In genomic region chr20:32017711-32018251, GRCh38 we compare ENCODE assay signal across 9 cellular contexts. TPM values are rescaled to one million over a fixed set of nuclear protein-coding genes. Genes with fewer than 3 reads are reported as not detected.
DNase-seq lines count a peak whose midpoint lies in the region; ATAC-seq and TF ChIP-seq lines count a peak whose summit lies in the region.
"Had no signal": no experiment of that assay in that cellular context is flagged by ENCODE, and none has a peak within 500 bp of the region (broad histone marks: within the 10 kb centered on the region; RNA-seq: fewer than 3 reads in every experiment).

No MANE protein-coding gene starts in this region.

- H3K4me3 Mint-ChIP-seq in H9 = peak overlapping the region; percentile 89 to 95
- peak overlapping the region; percentile 63 to 79 (median 73) for H3K4me3 Mint-ChIP-seq in immature natural killer cell

- no peak overlapping the region for H2BK120ac ChIP-seq in H9 (ENCODE audit: low read depth, low read length, poor library complexity, severe bottlenecking)

- no peaks in the 10 kb centered on the region for H3K9me3 Mint-ChIP-seq in H9
- no peaks in the 10 kb centered on the region for H3K9me3 Mint-ChIP-seq in immature natural killer cell

- no peak for TF ChIP-seq EP300 in ovary (IDR thresholded peaks at IDR 0.05)

- no peak overlapping the region for H3T11ph ChIP-seq in H9 (ENCODE audit: low read length)

- H3K27me3 Mint-ChIP-seq in H9 (ENCODE audit: low read depth) (peaks cover 40% of the 10 kb centered on the region), immature natural killer cell (ENCODE audit: low read depth in 3 of 3) (peaks cover 23 to 32% (median 31%) of the 10 kb centered on the region in 3 donors)

- H3K9me3 ChIP-seq in H9 (ENCODE audit: control insufficient read depth, low read depth, low read length) (no peaks in the 10 kb centered on the region), ovary (no peaks in the 10 kb centered on the region)

- H3K4ac ChIP-seq in H9 (ENCODE audit: low read depth, low read length) = no peak overlapping the region

- no peak overlapping the region for H2AK5ac ChIP-seq in H9 (ENCODE audit: insufficient read length, low read length)

- no peak overlapping the region for H2BK5ac ChIP-seq in H9 (ENCODE audit: insufficient read length, low read length)

- H4K8ac ChIP-seq in H9 (replicated peaks; ENCODE audit: insufficient read length, low read depth, low read length) = no peak overlapping the region

- ATAC-seq in stimulated activated naive CD8-positive, alpha-beta T cell treated with anti-CD3 and anti-CD28 coated beads, Interleukin-15, Interleukin-2, amounts not matched to agents 100 U/mL and 50 U/mL, for 24 hours = no peak
- ATAC-seq in GM21381 (IDR thresholded peaks at IDR 0.05; ENCODE audit: unreplicated experiment) = no peak

- no peak overlapping the region for H3K23ac ChIP-seq in H9 (ENCODE audit: insufficient read length, low read depth, low read length)

- H2BK12ac ChIP-seq in H9 (ENCODE audit: insufficient read length, low read depth, low read length) = no peak overlapping the region

- peaks cover 2% of the 10 kb centered on the region; the same call in 1 of the 2 replicates for H3K4me1 ChIP-seq in H9 (ENCODE audit: insufficient read depth, low read length)
- H3K4me1 ChIP-seq in ovary (ENCODE audit: insufficient read depth) = peaks cover 1% of the 10 kb centered on the region

- H3K4me1 Mint-ChIP-seq in H9 = peaks cover 22 to 24% of the 10 kb centered on the region in 2 experiments
- peaks cover 18 to 25% of the 10 kb centered on the region in 2 donors for H3K4me1 Mint-ChIP-seq in immature natural killer cell

- H2BK20ac ChIP-seq in H9 (ENCODE audit: low read depth, low read length, poor library complexity, severe bottlenecking) = no peak overlapping the region

- H4K5ac ChIP-seq in H9 (ENCODE audit: insufficient read length, low read depth, low read length) = no peak overlapping the region

- H2AFZ ChIP-seq in H9 (ENCODE audit: low read length) = peak overlapping the region; percentile 2

- peaks cover 0 to 5% (median 0%) of the 10 kb centered on the region in 3 experiments; a peak in 4 of 7 replicates for H3K36me3 Mint-ChIP-seq in H9 (ENCODE audit: insufficient read depth in 1 of 3, low read depth in 3 of 3)
- H3K36me3 Mint-ChIP-seq in immature natural killer cell = peaks cover 0 to 7% (median 0%) of the 10 kb centered on the region in 3 donors

- peak; percentile 98 for DNase-seq in H9
- peak; percentile 96 for DNase-seq in NCI-H345 (lab: John Stamatoyannopoulos, UW)
- DNase-seq in activated T-cell treated with anti-CD3 and anti-CD28 coated beads, Interleukin-2, amount 50 U/mL, for 1 hour = peak; percentile 57
- DNase-seq in immature natural killer cell = peak in 1 of 3 donors; percentile 5
- DNase-seq in stimulated activated naive CD8-positive, alpha-beta T cell treated with anti-CD3 and anti-CD28 coated beads, Interleukin-15, Interleukin-2, amounts not matched to agents 100 U/mL and 50 U/mL, for 24 hours = peak; percentile 27
- DNase-seq in AG08396 (ENCODE audit: low spot score) = no peak
- DNase-seq in ovary = no peak

- H3K14ac ChIP-seq in H9 (ENCODE audit: insufficient read depth, low read length) = no peak overlapping the region

- no peaks in the 10 kb centered on the region for H3K79me1 ChIP-seq in H9 (ENCODE audit: insufficient read depth, low read depth, low read length, poor library complexity, severe bottlenecking)

- no peak overlapping the region for H3K4me3 ChIP-seq in ovary

- no peaks in the 10 kb centered on the region for H3K79me2 ChIP-seq in H9 (ENCODE audit: insufficient read depth, low read length)

- no peak overlapping the region for H3K56ac ChIP-seq in H9 (ENCODE audit: insufficient read length, low read depth, low read length)

- no CpG with 5 or more reads among the region's 35 CpGs for WGBS in H9 (ENCODE audit: extremely low coverage, insufficient read length, low lambda C conversion rate)
- 11 to 21% (median 11%) methylated on average over 32 to 35 of the region's 35 CpGs for WGBS in ovary, 3 donors

- no peak overlapping the region for H3K27ac ChIP-seq in H9 (ENCODE audit: insufficient read length, low read depth, low read length)
- H3K27ac ChIP-seq in ovary = no peak overlapping the region

- TF ChIP-seq POLR2A in ovary (IDR thresholded peaks at IDR 0.05) = no peak

- H3K4me2 ChIP-seq in H9 (ENCODE audit: insufficient read depth, insufficient read length, low read length) = peak overlapping the region; percentile 80

- peaks cover 7% of the 10 kb centered on the region for H3K23me2 ChIP-seq in H9 (ENCODE audit: insufficient read length, low read depth, low read length, poor library complexity, severe bottlenecking)

- no peak overlapping the region for H2BK15ac ChIP-seq in H9 (ENCODE audit: low read depth, low read length)

- intact Hi-C loops in ovary (cut with DNase I) = no loop called here

- peak overlapping the region in 2 of 3 experiments; percentile 96 to 98; a peak in 4 of 7 replicates for H3K27ac Mint-ChIP-seq in H9
- no peak overlapping the region for H3K27ac Mint-ChIP-seq in immature natural killer cell

- H3K36me3 ChIP-seq in ovary = no peaks in the 10 kb centered on the region

- H3K9ac ChIP-seq in H9 (ENCODE audit: extremely low read depth, insufficient read length, low read length) = no peak overlapping the region

- TF ChIP-seq CTCF in H9 (conservative IDR thresholded peaks at IDR 0.05) (peak; percentile 68), ovary (IDR thresholded peaks at IDR 0.05) (no peak)

- no peak overlapping the region for H4K91ac ChIP-seq in H9 (ENCODE audit: insufficient read length, low read depth, low read length)

- H4K20me1 ChIP-seq in H9 (ENCODE audit: control insufficient read depth, insufficient read depth, insufficient read length) = no peaks in the 10 kb centered on the region

- H3K18ac ChIP-seq in H9 (ENCODE audit: insufficient read length, low read depth, low read length) = no peak overlapping the region

- H3K27me3 ChIP-seq in H9 (ENCODE audit: insufficient read depth, low read length) (no peaks in the 10 kb centered on the region), ovary (peaks cover 2% of the 10 kb centered on the region)

RNA-seq across cellular contexts. Expression of gene CCM2L, which starts 7.5 kb away (rescaled TPM):
- total RNA-seq in H9 (2021) = 4.6 and 5.2 TPM in 2 replicates
- polyA plus RNA-seq in immature natural killer cell = not detected
- total RNA-seq in ovary = 1 to 10 TPM; 1.4 to 9.5 (median 2.6) TPM
- 1 to 10 TPM; 8.9 to 9.9 TPM for polyA plus RNA-seq in ovary
- total RNA-seq: LHCN-M2 had no signal

RNA-seq across cellular contexts. Expression of gene HCK, which starts 34.3 kb away (rescaled TPM):
- total RNA-seq in H9 (2021) = 1.7 and 1.8 TPM in 2 replicates
- polyA plus RNA-seq in immature natural killer cell = 1 to 10 TPM; 1.7 to 8.8 (median 7.3) TPM
- 10 to 100 TPM in 1 of 7 donors, 1 to 10 TPM in 6; 1.7 to 11.4 (median 3.3) TPM for total RNA-seq in ovary
- polyA plus RNA-seq in ovary = 1 to 10 TPM; 3.4 to 8.9 TPM
- total RNA-seq: LHCN-M2 had no signal

RNA-seq across cellular contexts. Expression of gene XKR7, which starts 49.8 kb away (rescaled TPM):
- 1.3 and 1.5 TPM in 2 replicates for total RNA-seq in H9 (2021)
- not detected for polyA plus RNA-seq in immature natural killer cell
- total RNA-seq in ovary = not detected
- polyA plus RNA-seq in ovary = not detected
- total RNA-seq: LHCN-M2 had no signal

Comparison
In these comparisons a context has a peak if more than half of its experiments do, and no peak if none do; other contexts are left out.
1. DNase-seq: peak in H9 (single experiment), NCI-H345 (single experiment), activated T-cell treated with anti-CD3 and anti-CD28 coated beads, Interleukin-2, amount 50 U/mL, for 1 hour (single experiment) and stimulated activated naive CD8-positive, alpha-beta T cell treated with anti-CD3 and anti-CD28 coated beads, Interleukin-15, Interleukin-2, amounts not matched to agents 100 U/mL and 50 U/mL, for 24 hours (single experiment); none in AG08396 (single experiment) and ovary (0 of 5).
2. H3K27ac Mint-ChIP-seq: peak in H9 (2 of 3); none in immature natural killer cell (0 of 6).